Comparison of ENCODE assay signal across 8 cellular contexts in genomic region chr11:123261345-123262106, GRCh38.
DNase-seq lines count a peak whose midpoint lies in the region; ATAC-seq and TF ChIP-seq lines count a peak whose summit lies in the region.

No MANE protein-coding gene starts in this region.

- 0 to 35% methylated on average over 2 to 8 of the region's 25 CpGs for WGBS in gastroesophageal sphincter (ENCODE audit: low coverage in 1 of 2), 2 donors

- TF ChIP-seq CTCF in gastroesophageal sphincter (IDR thresholded peaks at IDR 0.05) = peak; percentile 75 to 94 (median 86)
- peak in 1 of 3 donors; percentile 40 for TF ChIP-seq CTCF in omental fat pad (IDR thresholded peaks at IDR 0.05)
- peak; percentile 88 for TF ChIP-seq CTCF in thoracic aorta (IDR thresholded peaks at IDR 0.05)

- H3K4me3 ChIP-seq in gastroesophageal sphincter (peak overlapping the region; percentile 24 to 35), thoracic aorta (peak overlapping the region; percentile 60)

- H3K36me3 ChIP-seq in gastroesophageal sphincter (no peaks in the 10 kb centered on the region), thoracic aorta (no peaks in the 10 kb centered on the region)

- H3K9me3 ChIP-seq in gastroesophageal sphincter (no peaks in the 10 kb centered on the region), thoracic aorta (no peaks in the 10 kb centered on the region)

- no peak for TF ChIP-seq EP300 in gastroesophageal sphincter (IDR thresholded peaks at IDR 0.05)

- H3K27me3 ChIP-seq in gastroesophageal sphincter (peaks cover 9% of the 10 kb centered on the region), thoracic aorta (replicated peaks; ENCODE audit: insufficient read depth) (no peaks in the 10 kb centered on the region)

- H3K4me1 ChIP-seq in gastroesophageal sphincter (peaks cover 0 to 13% (median 0%) of the 10 kb centered on the region in 3 donors), thoracic aorta (ENCODE audit: control insufficient read depth in 1 of 2, low read depth in 2 of 2) (no peaks in the 10 kb centered on the region)

- H3K27ac ChIP-seq in gastroesophageal sphincter (peak overlapping the region in 3 of 4 donors; percentile 29 to 50 (median 32)), thoracic aorta (no peak overlapping the region)

- DNase-seq in NCI-H2196 (lab: John Stamatoyannopoulos, UW; ENCODE audit: unreplicated experiment) (peak; percentile 38), NCI-H2196 treated with DMSO at 0.1 percent for 48 hours (lab: John Stamatoyannopoulos, UW; ENCODE audit: unreplicated experiment) (no peak), HUDEP-2 (lab: John Stamatoyannopoulos, UW; ENCODE audit: unreplicated experiment in 76 of 76) (peak in 47 of 76 experiments; percentile 1 to 64 (median 24)), SHP77 (lab: John Stamatoyannopoulos, UW) (peak; percentile 51 to 57), activated gamma-delta T cell treated with Interleukin-2 at 50 U/mL for 16 hours (peak; percentile 62), omental fat pad (ENCODE audit: low spot score) (peak; percentile 74), thoracic aorta (ENCODE audit: low spot score) (peak; percentile 37)

- ATAC-seq in gastroesophageal sphincter (peak; percentile 88), omental fat pad (ENCODE audit: low FRiP score) (peak; percentile 89), thoracic aorta (ENCODE audit: insufficient number of reproducible peaks, low FRiP score, low read depth) (peak; percentile 51)

- TF ChIP-seq POLR2A in gastroesophageal sphincter (IDR thresholded peaks at IDR 0.05) = no peak

Comparison
In these comparisons a context has a peak if more than half of its experiments do, and no peak if none do; other contexts are left out.
1. H3K27ac ChIP-seq: peak in gastroesophageal sphincter (3 of 4); none in thoracic aorta (0 of 2).
2. Peak in every context shown above with its lines, with median percentiles within 50 percentile points of each other: ATAC-seq.